ENCODE assay signal across 8 cellular contexts in genomic region chr16:67108931-67109406, GRCh38. TPM values are rescaled to one million over a fixed set of nuclear protein-coding genes. Genes with fewer than 3 reads are reported as not detected.
DNase-seq lines count a peak whose midpoint lies in the region; ATAC-seq, FAIRE-seq and TF ChIP-seq lines count a peak whose summit lies in the region.

No MANE protein-coding gene starts in this region.

- TF ChIP-seq POLR2A in NB4 (IDR thresholded peaks at IDR 0.05; ENCODE audit: extremely low read depth, insufficient read length): no peak

- no peaks in the 10 kb centered on the region for H4K20me1 ChIP-seq in neural cell (ENCODE audit: insufficient read depth)

- DNase-seq in BE2C: no peak
- no peak for DNase-seq in NB4 (ENCODE audit: low read depth)
- no peak for DNase-seq in urothelium cell line (ENCODE audit: low spot score)
- no peak for DNase-seq in inferior parietal cortex (ENCODE audit: extremely low spot score)

- H3K4me3 ChIP-seq in BE2C (ENCODE audit: low read depth, low read length) (peak overlapping the region; percentile 99), NB4 (ENCODE audit: low read depth, low read length) (peak overlapping the region; percentile 60), ectodermal cell (ENCODE audit: insufficient read depth, low read depth, low read length) (peak overlapping the region; percentile 83), neural cell (ENCODE audit: low read length) (peak overlapping the region; percentile 99)

- peak overlapping the region; percentile 86 for H3K9ac ChIP-seq in neural cell (ENCODE audit: low read length)

- H3K4me2 ChIP-seq in neural cell (ENCODE audit: low read length): peak overlapping the region; percentile 40

- no peak for TF ChIP-seq EP300 in neural cell (conservative IDR thresholded peaks at IDR 0.05; ENCODE audit: poor library complexity, severe bottlenecking)

- WGBS in ectodermal cell, 2 experiments: 76 to 77% methylated on average over 18 of the region's 18 CpGs

- peaks cover 30% of the 10 kb centered on the region for H3K79me2 ChIP-seq in neural cell (replicated peaks; ENCODE audit: insufficient read depth, low read length)

- TF ChIP-seq CTCF in BE2C (IDR thresholded peaks at IDR 0.05; ENCODE audit: low read depth, low read length): no peak
- TF ChIP-seq CTCF in NB4 (IDR thresholded peaks at IDR 0.05; ENCODE audit: low read depth, low read length): no peak
- no peak for TF ChIP-seq CTCF in neural cell (IDR thresholded peaks at IDR 0.05; ENCODE audit: poor library complexity, severe bottlenecking)

- no peaks in the 10 kb centered on the region for H3K36me3 ChIP-seq in BE2C
- no peaks in the 10 kb centered on the region for H3K36me3 ChIP-seq in ectodermal cell (ENCODE audit: control insufficient read depth, insufficient read depth, low read length)
- no peaks in the 10 kb centered on the region for H3K36me3 ChIP-seq in neural cell (ENCODE audit: insufficient read depth, low read length)

- no peaks in the 10 kb centered on the region for H3K9me2 ChIP-seq in neural cell (ENCODE audit: insufficient read depth, low read length)

- peak overlapping the region; percentile 86 for H2AFZ ChIP-seq in neural cell (ENCODE audit: low read depth, low read length)

- TF ChIP-seq RAD21 in neural cell (conservative IDR thresholded peaks at IDR 0.05): no peak

- H3K27me3 ChIP-seq in BE2C: no peaks in the 10 kb centered on the region
- H3K27me3 ChIP-seq in ectodermal cell (ENCODE audit: control insufficient read depth, insufficient read depth, low read length, poor library complexity, severe bottlenecking): no peaks in the 10 kb centered on the region
- H3K27me3 ChIP-seq in neural cell (ENCODE audit: insufficient read depth, low read depth, low read length): no peaks in the 10 kb centered on the region

- no peak for FAIRE-seq in urothelium cell line (lab: Jason Lieb, UNC)

- H3F3A ChIP-seq in neural cell (ENCODE audit: insufficient read depth, low read length, poor library complexity, severe bottlenecking): no peaks in the 10 kb centered on the region

- H3K9me3 ChIP-seq in BE2C (no peaks in the 10 kb centered on the region), ectodermal cell (ENCODE audit: control insufficient read depth, low read length) (no peaks in the 10 kb centered on the region), neural cell (ENCODE audit: low read length) (no peaks in the 10 kb centered on the region)

- ATAC-seq in GM19395 (IDR thresholded peaks at IDR 0.05; ENCODE audit: unreplicated experiment): no peak
- no peak for ATAC-seq in GM21423 (IDR thresholded peaks at IDR 0.05; ENCODE audit: unreplicated experiment)

- H3K4me1 ChIP-seq in BE2C: peaks cover 4% of the 10 kb centered on the region
- peaks cover 7% of the 10 kb centered on the region for H3K4me1 ChIP-seq in ectodermal cell (ENCODE audit: control insufficient read depth, insufficient read depth, low read length)

- H3K27ac ChIP-seq in ectodermal cell (ENCODE audit: insufficient read depth, low read depth, low read length, poor library complexity, severe bottlenecking) (no peak overlapping the region), neural cell (ENCODE audit: low read length) (peak overlapping the region; percentile 52)

TF ChIP-seq in neural cell, 6 proteins besides CTCF, POLR2A, EP300 and RAD21:
- TF ChIP-seq TAF1 (IDR thresholded peaks at IDR 0.05; ENCODE audit: low read depth): no peak
- TF ChIP-seq POLR2AphosphoS5 (IDR thresholded peaks at IDR 0.05): no peak
- TF ChIP-seq SMC3 (conservative IDR thresholded peaks at IDR 0.05; ENCODE audit: poor library complexity): no peak

RNA-seq across cellular contexts. Expression of gene PHAF1, which starts 0.8 kb away (rescaled TPM):
- 34.2 TPM for polyA plus RNA-seq in BE2C (2012; ENCODE audit: insufficient read depth, insufficient read length, low read depth)
- 25.3 TPM for polyA plus RNA-seq in ectodermal cell (2013, experiment 1 of 4)
- 29.0 TPM for polyA plus RNA-seq in ectodermal cell (2013, experiment 2 of 4)
- polyA plus RNA-seq in ectodermal cell (2013, experiment 3 of 4): 19.4 TPM
- 22.0 TPM for polyA plus RNA-seq in ectodermal cell (2013, experiment 4 of 4)
- polyA plus RNA-seq in neural cell: 9.8 and 25.9 TPM in 2 replicates
- 20.2 and 24.1 TPM in 2 replicates for polyA minus RNA-seq in neural cell

RNA-seq across cellular contexts. Expression of gene B3GNT9, which starts 41.8 kb away (rescaled TPM):
- 6.2 TPM for polyA plus RNA-seq in BE2C (2012; ENCODE audit: insufficient read depth, insufficient read length, low read depth)
- polyA plus RNA-seq in ectodermal cell (2013, experiment 1 of 4): 2.8 TPM
- polyA plus RNA-seq in ectodermal cell (2013, experiment 2 of 4): 4.2 TPM
- 4.0 TPM for polyA plus RNA-seq in ectodermal cell (2013, experiment 3 of 4)
- polyA plus RNA-seq in ectodermal cell (2013, experiment 4 of 4): 4.7 TPM
- not detected in 2 replicates for polyA plus RNA-seq in neural cell
- polyA minus RNA-seq in neural cell: 0.24 TPM in 1 of 2 replicates, not detected in the other

RNA-seq across cellular contexts. Expression of gene TRADD, which starts 50.7 kb away (rescaled TPM):
- polyA plus RNA-seq in BE2C (2012; ENCODE audit: insufficient read depth, insufficient read length, low read depth): 6.0 TPM
- polyA plus RNA-seq in ectodermal cell (2013, experiment 1 of 4): 0.37 TPM
- polyA plus RNA-seq in ectodermal cell (2013, experiment 2 of 4): 0.52 TPM
- polyA plus RNA-seq in ectodermal cell (2013, experiment 3 of 4): 0.69 TPM
- polyA plus RNA-seq in ectodermal cell (2013, experiment 4 of 4): 0.65 TPM
- 0.96 TPM in 1 of 2 replicates, not detected in the other for polyA plus RNA-seq in neural cell
- polyA minus RNA-seq in neural cell: not detected in 2 replicates

RNA-seq across cellular contexts. Expression of gene FBXL8, which starts 50.8 kb away (rescaled TPM):
- polyA plus RNA-seq in BE2C (2012; ENCODE audit: insufficient read depth, insufficient read length, low read depth): 14.4 TPM
- polyA plus RNA-seq in ectodermal cell (2013, experiment 1 of 4): 0.70 TPM
- 0.21 TPM for polyA plus RNA-seq in ectodermal cell (2013, experiment 2 of 4)
- polyA plus RNA-seq in ectodermal cell (2013, experiment 3 of 4): not detected
- 0.20 TPM for polyA plus RNA-seq in ectodermal cell (2013, experiment 4 of 4)
- polyA plus RNA-seq in neural cell: 1.2 and 2.8 TPM in 2 replicates
- not detected in 2 replicates for polyA minus RNA-seq in neural cell

RNA-seq across cellular contexts. Expression of gene HSF4, which starts 55.6 kb away (rescaled TPM):
- polyA plus RNA-seq in BE2C (2012; ENCODE audit: insufficient read depth, insufficient read length, low read depth): 37.1 TPM
- not detected for polyA plus RNA-seq in ectodermal cell (2013, experiment 1 of 4)
- not detected for polyA plus RNA-seq in ectodermal cell (2013, experiment 2 of 4)
- 1.6 TPM for polyA plus RNA-seq in ectodermal cell (2013, experiment 3 of 4)
- polyA plus RNA-seq in ectodermal cell (2013, experiment 4 of 4): 0.53 TPM
- 12.7 and 27.9 TPM in 2 replicates for polyA plus RNA-seq in neural cell
- polyA minus RNA-seq in neural cell: 3.9 and 8.5 TPM in 2 replicates
